2 cellular contexts compared by ENCODE assay signal in the genomic region with DNA sequence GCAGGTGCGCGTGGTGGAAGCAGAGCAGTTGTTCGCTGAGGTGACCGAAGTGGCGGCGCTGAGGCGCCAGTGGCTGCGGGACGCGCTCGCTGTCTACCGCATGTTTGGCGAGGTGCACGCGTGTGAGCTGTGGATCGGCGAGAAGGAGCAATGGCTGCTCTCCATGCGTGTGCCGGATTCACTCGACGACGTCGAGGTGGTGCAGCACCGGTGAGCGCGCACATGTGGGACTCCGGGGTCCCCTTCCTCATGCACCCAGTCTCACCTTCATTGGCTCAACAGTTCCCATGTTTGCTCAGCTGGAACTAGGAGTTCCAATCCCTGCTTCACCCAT.
TF ChIP-seq lines count a peak whose summit lies in the region.

No MANE protein-coding gene starts in this region.

TF ChIP-seq in HEK293, 187 proteins besides CTCF, POLR2A, EP300 and RAD21 (continued from another document):
- TF ChIP-seq SCRT1 (tag by site-specific recombination; IDR thresholded peaks at IDR 0.05; ENCODE audit: borderline replicate concordance) = no peak

TF ChIP-seq in WTC11, 78 proteins besides CTCF, POLR2A, EP300 and RAD21 (continued from another document):
- TF ChIP-seq, protein P1, sequence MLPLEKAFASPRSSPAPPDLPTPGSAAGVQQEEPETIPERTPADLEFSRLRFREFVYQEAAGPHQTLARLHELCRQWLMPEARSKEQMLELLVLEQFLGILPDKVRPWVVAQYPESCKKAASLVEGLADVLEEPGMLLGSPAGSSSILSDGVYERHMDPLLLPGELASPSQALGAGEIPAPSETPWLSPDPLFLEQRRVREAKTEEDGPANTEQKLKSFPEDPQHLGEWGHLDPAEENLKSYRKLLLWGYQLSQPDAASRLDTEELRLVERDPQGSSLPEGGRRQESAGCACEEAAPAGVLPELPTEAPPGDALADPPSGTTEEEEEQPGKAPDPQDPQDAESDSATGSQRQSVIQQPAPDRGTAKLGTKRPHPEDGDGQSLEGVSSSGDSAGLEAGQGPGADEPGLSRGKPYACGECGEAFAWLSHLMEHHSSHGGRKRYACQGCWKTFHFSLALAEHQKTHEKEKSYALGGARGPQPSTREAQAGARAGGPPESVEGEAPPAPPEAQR (CRISPR knock-in tag; IDR thresholded peaks at IDR 0.05) = no peak
- TF ChIP-seq OVOL2 (CRISPR knock-in tag; IDR thresholded peaks at IDR 0.05; ENCODE audit: borderline replicate concordance) = no peak
- TF ChIP-seq, protein P2, sequence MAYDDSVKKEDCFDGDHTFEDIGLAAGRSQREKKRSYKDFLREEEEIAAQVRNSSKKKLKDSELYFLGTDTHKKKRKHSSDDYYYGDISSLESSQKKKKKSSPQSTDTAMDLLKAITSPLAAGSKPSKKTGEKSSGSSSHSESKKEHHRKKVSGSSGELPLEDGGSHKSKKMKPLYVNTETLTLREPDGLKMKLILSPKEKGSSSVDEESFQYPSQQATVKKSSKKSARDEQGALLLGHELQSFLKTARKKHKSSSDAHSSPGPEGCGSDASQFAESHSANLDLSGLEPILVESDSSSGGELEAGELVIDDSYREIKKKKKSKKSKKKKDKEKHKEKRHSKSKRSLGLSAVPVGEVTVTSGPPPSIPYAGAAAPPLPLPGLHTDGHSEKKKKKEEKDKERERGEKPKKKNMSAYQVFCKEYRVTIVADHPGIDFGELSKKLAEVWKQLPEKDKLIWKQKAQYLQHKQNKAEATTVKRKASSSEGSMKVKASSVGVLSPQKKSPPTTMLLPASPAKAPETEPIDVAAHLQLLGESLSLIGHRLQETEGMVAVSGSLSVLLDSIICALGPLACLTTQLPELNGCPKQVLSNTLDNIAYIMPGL (CRISPR knock-in tag; IDR thresholded peaks at IDR 0.05) = no peak
TF ChIP-seq in WTC11: peak in this region for 2.
